1 cellular context compared by ENCODE assay signal in the genomic region with DNA sequence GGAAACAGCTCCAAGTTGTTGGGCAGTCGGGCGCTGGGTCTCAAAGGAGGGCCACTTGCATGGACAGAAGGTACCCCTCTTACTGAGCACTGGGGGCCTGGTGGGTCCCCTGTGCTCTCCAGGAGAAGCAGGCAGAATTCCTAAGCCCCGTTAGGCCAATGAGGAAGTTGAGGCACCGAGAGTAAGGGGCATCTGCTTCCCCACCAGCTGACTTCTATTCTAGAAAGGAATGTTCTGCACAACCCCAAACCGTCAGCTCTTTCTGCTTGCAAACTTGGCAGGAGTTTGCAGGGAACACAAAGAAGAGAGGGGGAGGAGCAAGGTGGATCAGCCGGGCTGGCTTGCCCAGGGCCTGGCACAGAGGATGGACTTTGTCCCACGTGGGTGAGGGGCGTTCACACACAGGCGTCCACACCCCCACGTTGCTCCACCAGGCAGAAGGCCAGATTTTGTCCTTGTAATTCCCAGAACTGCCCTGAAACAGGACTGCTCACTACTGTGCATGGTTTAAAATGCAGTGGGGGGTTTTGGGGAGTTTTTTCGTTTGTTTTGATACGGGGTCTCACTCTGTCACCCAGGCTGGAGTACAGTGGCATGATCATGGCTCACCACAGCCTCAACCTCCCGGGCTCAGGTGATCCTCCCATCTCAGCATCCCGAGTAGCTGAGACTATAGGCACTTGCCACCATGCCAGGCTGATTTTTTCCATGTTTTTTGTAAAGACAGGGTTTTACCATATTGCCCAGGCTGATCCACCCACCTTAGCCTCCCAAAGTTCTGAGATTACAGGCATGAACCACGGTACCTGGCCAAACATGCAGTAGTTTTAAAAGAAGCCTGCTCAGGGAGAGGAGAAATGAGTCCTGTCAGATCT.
TF ChIP-seq lines count a peak whose summit lies in the region.

No MANE protein-coding gene starts in this region.

TF ChIP-seq in HepG2, 621 proteins besides CTCF, POLR2A, EP300 and RAD21 (continued from another document and continues in another):
- TF ChIP-seq ZNF567 (CRISPR knock-in tag; IDR thresholded peaks at IDR 0.05; ENCODE audit: borderline replicate concordance) (peak; percentile 89; the same call in 1 of the 2 replicates), ZNF709 (CRISPR knock-in tag; IDR thresholded peaks at IDR 0.05) (no peak), FIP1L1 (IDR thresholded peaks at IDR 0.05; ENCODE audit: borderline replicate concordance, insufficient read depth, low read depth, low read length) (0 out of 2 replicates have a peak, but pooled peaks have one; percentile 48), TP53 (CRISPR knock-in tag; conservative IDR thresholded peaks at IDR 0.05) (peak; percentile 89; the same call in 1 of the 2 replicates), POGZ (CRISPR knock-in tag; IDR thresholded peaks at IDR 0.05) (peak; percentile 68; the same call in 1 of the 2 replicates), ZNF766 (CRISPR knock-in tag; IDR thresholded peaks at IDR 0.05; ENCODE audit: borderline replicate concordance) (peak; percentile 55; the same call in 1 of the 2 replicates), RFXAP (CRISPR knock-in tag; IDR thresholded peaks at IDR 0.05; ENCODE audit: borderline replicate concordance) (peak; percentile 87; the same call in 1 of the 2 replicates), ZNF878 (CRISPR knock-in tag; IDR thresholded peaks at IDR 0.05) (no peak), ZNF326 (CRISPR knock-in tag; IDR thresholded peaks at IDR 0.05; ENCODE audit: borderline replicate concordance) (no peak), JUNB (CRISPR knock-in tag; IDR thresholded peaks at IDR 0.05; ENCODE audit: borderline replicate concordance) (no peak), ARID5B (CRISPR knock-in tag; IDR thresholded peaks at IDR 0.05) (peak; percentile 99), BCL6 (CRISPR knock-in tag; IDR thresholded peaks at IDR 0.05) (peak; percentile 91), CBFB (CRISPR knock-in tag; IDR thresholded peaks at IDR 0.05) (peak; percentile 76; the same call in 1 of the 2 replicates), AGO2 (optimal IDR thresholded peaks at IDR 0.05; ENCODE audit: low read depth, low read length) (no peak), ATF7 (IDR thresholded peaks at IDR 0.05) (no peak), ATF7 (CRISPR knock-in tag; IDR thresholded peaks at IDR 0.05) (peak; percentile 59; the same call in 1 of the 2 replicates), ZNF772 (CRISPR knock-in tag; IDR thresholded peaks at IDR 0.05) (peak; percentile 93), ZNF790 (CRISPR knock-in tag; IDR thresholded peaks at IDR 0.05; ENCODE audit: borderline replicate concordance) (no peak), NFATC3 (CRISPR knock-in tag; IDR thresholded peaks at IDR 0.05) (no peak), ZNF430 (CRISPR knock-in tag; IDR thresholded peaks at IDR 0.05) (no peak), RARA (CRISPR knock-in tag; IDR thresholded peaks at IDR 0.05) (peak; percentile 90), ZBTB39 (CRISPR knock-in tag; IDR thresholded peaks at IDR 0.05) (0 out of 2 replicates have a peak, but pooled peaks have one; percentile 24), SOX5 (CRISPR knock-in tag; IDR thresholded peaks at IDR 0.05; ENCODE audit: borderline replicate concordance) (peak; percentile 87), ELK4 (CRISPR knock-in tag; IDR thresholded peaks at IDR 0.05; ENCODE audit: borderline replicate concordance) (no peak), ASH2L (IDR thresholded peaks at IDR 0.05; ENCODE audit: insufficient read length, low read depth, low read length) (no peak), SRSF4 (IDR thresholded peaks at IDR 0.05; ENCODE audit: low read depth, low read length, poor library complexity, severe bottlenecking) (no peak), THAP11 (CRISPR knock-in tag; IDR thresholded peaks at IDR 0.05) (peak; percentile 85), FOSL2 (CRISPR knock-in tag; IDR thresholded peaks at IDR 0.05) (peak; percentile 84), ZFP36 (IDR thresholded peaks at IDR 0.05; ENCODE audit: borderline replicate concordance, low read depth, low read length, partially characterized antibody) (no peak), ZNF101 (CRISPR knock-in tag; IDR thresholded peaks at IDR 0.05; ENCODE audit: borderline replicate concordance, low read depth) (no peak), MED8 (CRISPR knock-in tag; IDR thresholded peaks at IDR 0.05; ENCODE audit: insufficient replicate concordance) (peak; percentile 81), ZMYM4 (CRISPR knock-in tag; IDR thresholded peaks at IDR 0.05) (peak; percentile 83), PCBP2 (optimal IDR thresholded peaks at IDR 0.05; ENCODE audit: low read depth, low read length, poor library complexity, severe bottlenecking) (no peak), ZNF577 (CRISPR knock-in tag; IDR thresholded peaks at IDR 0.05; ENCODE audit: borderline replicate concordance, low read depth) (peak; percentile 21; the same call in 1 of the 2 replicates), ZBTB21 (CRISPR knock-in tag; IDR thresholded peaks at IDR 0.05) (peak; percentile 31; the same call in 1 of the 2 replicates), NR2C2 (CRISPR knock-in tag; IDR thresholded peaks at IDR 0.05; ENCODE audit: borderline replicate concordance) (peak; percentile 69), ZNF296 (CRISPR knock-in tag; conservative IDR thresholded peaks at IDR 0.05) (0 out of 2 replicates have a peak, but pooled peaks have one; percentile 42), ZNF607 (CRISPR knock-in tag; IDR thresholded peaks at IDR 0.05; ENCODE audit: borderline replicate concordance) (no peak; the same call in 1 of the 2 replicates), GATAD2A (CRISPR knock-in tag; IDR thresholded peaks at IDR 0.05) (peak; percentile 100), ZNF44 (CRISPR knock-in tag; IDR thresholded peaks at IDR 0.05) (no peak; the same call in 1 of the 2 replicates)
- TF ChIP-seq, protein P1, sequence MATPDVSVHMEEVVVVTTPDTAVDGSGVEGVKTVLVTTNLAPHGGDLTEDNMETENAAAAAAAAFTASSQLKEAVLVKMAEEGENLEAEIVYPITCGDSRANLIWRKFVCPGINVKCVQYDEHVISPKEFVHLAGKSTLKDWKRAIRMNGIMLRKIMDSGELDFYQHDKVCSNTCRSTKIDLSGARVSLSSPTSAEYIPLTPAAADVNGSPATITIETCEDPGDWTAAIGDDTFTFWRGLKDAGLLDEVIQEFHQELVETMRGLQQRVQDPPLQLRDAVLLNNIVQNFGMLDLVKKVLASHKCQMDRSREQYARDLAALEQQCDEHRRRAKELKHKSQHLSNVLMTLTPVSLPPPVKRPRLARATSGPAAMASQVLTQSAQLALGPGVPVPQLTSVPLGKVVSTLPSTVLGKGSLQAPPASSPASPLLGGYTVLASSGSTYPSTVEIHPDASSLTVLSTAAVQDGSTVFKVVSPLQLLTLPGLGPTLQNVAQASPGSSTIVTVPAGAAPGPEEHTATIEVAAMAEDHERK (CRISPR knock-in tag; IDR thresholded peaks at IDR 0.05; ENCODE audit: low read depth): no peak
- TF ChIP-seq, protein P2, sequence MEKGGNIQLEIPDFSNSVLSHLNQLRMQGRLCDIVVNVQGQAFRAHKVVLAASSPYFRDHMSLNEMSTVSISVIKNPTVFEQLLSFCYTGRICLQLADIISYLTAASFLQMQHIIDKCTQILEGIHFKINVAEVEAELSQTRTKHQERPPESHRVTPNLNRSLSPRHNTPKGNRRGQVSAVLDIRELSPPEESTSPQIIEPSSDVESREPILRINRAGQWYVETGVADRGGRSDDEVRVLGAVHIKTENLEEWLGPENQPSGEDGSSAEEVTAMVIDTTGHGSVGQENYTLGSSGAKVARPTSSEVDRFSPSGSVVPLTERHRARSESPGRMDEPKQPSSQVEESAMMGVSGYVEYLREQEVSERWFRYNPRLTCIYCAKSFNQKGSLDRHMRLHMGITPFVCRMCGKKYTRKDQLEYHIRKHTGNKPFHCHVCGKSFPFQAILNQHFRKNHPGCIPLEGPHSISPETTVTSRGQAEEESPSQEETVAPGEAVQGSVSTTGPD (CRISPR knock-in tag; IDR thresholded peaks at IDR 0.05): peak; percentile 45; the same call in 1 of the 2 replicates
- TF ChIP-seq, protein P3, sequence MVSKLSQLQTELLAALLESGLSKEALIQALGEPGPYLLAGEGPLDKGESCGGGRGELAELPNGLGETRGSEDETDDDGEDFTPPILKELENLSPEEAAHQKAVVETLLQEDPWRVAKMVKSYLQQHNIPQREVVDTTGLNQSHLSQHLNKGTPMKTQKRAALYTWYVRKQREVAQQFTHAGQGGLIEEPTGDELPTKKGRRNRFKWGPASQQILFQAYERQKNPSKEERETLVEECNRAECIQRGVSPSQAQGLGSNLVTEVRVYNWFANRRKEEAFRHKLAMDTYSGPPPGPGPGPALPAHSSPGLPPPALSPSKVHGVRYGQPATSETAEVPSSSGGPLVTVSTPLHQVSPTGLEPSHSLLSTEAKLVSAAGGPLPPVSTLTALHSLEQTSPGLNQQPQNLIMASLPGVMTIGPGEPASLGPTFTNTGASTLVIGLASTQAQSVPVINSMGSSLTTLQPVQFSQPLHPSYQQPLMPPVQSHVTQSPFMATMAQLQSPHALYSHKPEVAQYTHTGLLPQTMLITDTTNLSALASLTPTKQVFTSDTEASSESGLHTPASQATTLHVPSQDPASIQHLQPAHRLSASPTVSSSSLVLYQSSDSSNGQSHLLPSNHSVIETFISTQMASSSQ (IDR thresholded peaks at IDR 0.05; ENCODE audit: low read depth): no peak
- TF ChIP-seq, protein P3 (CRISPR knock-in tag; IDR thresholded peaks at IDR 0.05; ENCODE audit: borderline replicate concordance): peak; percentile 89
- TF ChIP-seq, protein P4, sequence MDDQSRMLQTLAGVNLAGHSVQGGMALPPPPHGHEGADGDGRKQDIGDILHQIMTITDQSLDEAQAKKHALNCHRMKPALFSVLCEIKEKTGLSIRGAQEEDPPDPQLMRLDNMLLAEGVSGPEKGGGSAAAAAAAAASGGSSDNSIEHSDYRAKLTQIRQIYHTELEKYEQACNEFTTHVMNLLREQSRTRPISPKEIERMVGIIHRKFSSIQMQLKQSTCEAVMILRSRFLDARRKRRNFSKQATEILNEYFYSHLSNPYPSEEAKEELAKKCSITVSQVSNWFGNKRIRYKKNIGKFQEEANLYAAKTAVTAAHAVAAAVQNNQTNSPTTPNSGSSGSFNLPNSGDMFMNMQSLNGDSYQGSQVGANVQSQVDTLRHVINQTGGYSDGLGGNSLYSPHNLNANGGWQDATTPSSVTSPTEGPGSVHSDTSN (CRISPR knock-in tag; IDR thresholded peaks at IDR 0.05; ENCODE audit: borderline replicate concordance): no peak
